In the genomic region with DNA sequence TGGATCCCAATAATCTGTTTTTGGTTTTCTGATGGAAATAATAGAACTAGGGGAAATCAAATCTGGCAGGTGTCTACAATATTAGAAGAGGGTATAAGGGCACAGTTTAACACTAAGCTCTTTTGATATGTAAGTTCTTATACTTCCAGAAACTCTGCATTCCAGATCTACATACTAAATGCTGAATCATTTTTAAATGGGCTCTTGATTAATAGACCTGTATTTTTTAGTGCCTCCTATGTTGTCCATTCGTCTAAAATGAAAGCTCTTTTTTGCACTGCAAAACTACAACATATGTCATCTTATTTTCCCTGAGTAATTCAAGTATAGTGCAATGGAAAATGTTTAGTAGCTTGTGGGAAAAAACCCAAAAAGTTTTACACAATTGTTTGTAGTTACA, we compare ENCODE assay signal across 18 cellular contexts. TPM values are rescaled to one million over a fixed set of nuclear protein-coding genes. Genes with fewer than 3 reads are reported as not detected.
DNase-seq lines count a peak whose midpoint lies in the region; ATAC-seq and TF ChIP-seq lines count a peak whose summit lies in the region.
"Had no signal": no experiment of that assay in that cellular context is flagged by ENCODE, and none has a peak within 500 bp of the region (broad histone marks: within the 10 kb centered on the region; RNA-seq: fewer than 3 reads in every experiment).

No MANE protein-coding gene starts in this region.

- peak; percentile 8 for DNase-seq in GM23248
- no peak for DNase-seq in OCI-LY7 (ENCODE audit: low spot score)
- no peak for DNase-seq in activated T-helper 2 cell treated with anti-CD3 and anti-CD28 coated beads, Interferon-gamma antibody, Interleukin-2, Interleukin-4, amounts not matched to agents 10 μg/mL and 5 μg/mL and 100 μg/mL, durations not matched to agents 14 hours and 24 hours and 36 hours (ENCODE audit: low spot score)
- DNase-seq in mesothelial cell of epicardium (ENCODE audit: low spot score in 2 of 2, unreplicated experiment in 2 of 2), result no peak
- no peak for DNase-seq in natural killer cell
- no peak for DNase-seq in HK-2 (ENCODE audit: unreplicated experiment)
- DNase-seq in DMS53 treated with DMSO at 0.1 percent for 48 hours (lab: John Stamatoyannopoulos, UW; ENCODE audit: unreplicated experiment), result no peak
- DNase-seq in AML-193 (lab: John Stamatoyannopoulos, UW), result no peak
- DNase-seq: 8988T; Caco-2; CD4-positive, alpha-beta T cell; DMS79; GDM1; HCEC 1CT; HFFc6; IMR-90 had no signal

- no peak overlapping the region for H3K9ac ChIP-seq in GM23248

- no peak overlapping the region for H3K4me3 ChIP-seq in GM23248
- H3K4me3 ChIP-seq in OCI-LY7 (ENCODE audit: low read depth, low read length, poor library complexity, severe bottlenecking), result no peak overlapping the region
- H3K4me3 ChIP-seq: K562 had no signal

- H4K20me1 ChIP-seq in GM23248 (ENCODE audit: insufficient read depth), result no peaks in the 10 kb centered on the region
- no peaks in the 10 kb centered on the region for H4K20me1 ChIP-seq in OCI-LY7 (ENCODE audit: insufficient read depth, low read length)

- POLR2A ChIA-PET in OCI-LY7 (lab: Charles Lee), result interaction anchor here (1.6 to 2.0 kb wide), 2 partner anchors 14 to 19 kb away, joined by 6 to 8 read pairs; no protein-coding TSS in a partner anchor

- H3K4me1 ChIP-seq in GM23248 (ENCODE audit: insufficient read depth), result peaks cover 4% of the 10 kb centered on the region; the same call in 1 of the 2 replicates
- H3K4me1 ChIP-seq in OCI-LY7 (ENCODE audit: insufficient read depth, low read length, poor library complexity, severe bottlenecking), result no peaks in the 10 kb centered on the region

- no peaks in the 10 kb centered on the region for H3K27me3 ChIP-seq in GM23248 (replicated peaks; ENCODE audit: insufficient read depth)

- no peaks in the 10 kb centered on the region for H3K36me3 ChIP-seq in GM23248 (ENCODE audit: low read depth)
- H3K36me3 ChIP-seq in OCI-LY7 (ENCODE audit: insufficient read depth, low read length), result peaks cover 43% of the 10 kb centered on the region

- H3K9me3 Mint-ChIP-seq in activated T-helper 2 cell treated with anti-CD3 and anti-CD28 coated beads, Interferon-gamma antibody, Interleukin-2, Interleukin-4, amounts not matched to agents 10 μg/mL and 5 μg/mL and 100 μg/mL, durations not matched to agents 14 hours and 24 hours and 36 hours, result no peaks in the 10 kb centered on the region
- no peaks in the 10 kb centered on the region for H3K9me3 Mint-ChIP-seq in mesothelial cell of epicardium
- H3K9me3 Mint-ChIP-seq in natural killer cell, result no peaks in the 10 kb centered on the region
- H3K9me3 Mint-ChIP-seq: CD4-positive, alpha-beta T cell; HFFc6 had no signal

- no peaks in the 10 kb centered on the region for H3K36me3 Mint-ChIP-seq in activated T-helper 2 cell treated with anti-CD3 and anti-CD28 coated beads, Interferon-gamma antibody, Interleukin-2, Interleukin-4, amounts not matched to agents 10 μg/mL and 5 μg/mL and 100 μg/mL, durations not matched to agents 14 hours and 24 hours and 36 hours (ENCODE audit: low read depth)
- H3K36me3 Mint-ChIP-seq in mesothelial cell of epicardium, result peaks cover 9% of the 10 kb centered on the region
- no peaks in the 10 kb centered on the region for H3K36me3 Mint-ChIP-seq in natural killer cell

- BruUV-seq in OCI-LY7 (replicated peaks; lab: Mats Ljungman, UMichigan), result TSS peak; percentile 5

- no peak overlapping the region for H3K4me3 Mint-ChIP-seq in activated T-helper 2 cell treated with anti-CD3 and anti-CD28 coated beads, Interferon-gamma antibody, Interleukin-2, Interleukin-4, amounts not matched to agents 10 μg/mL and 5 μg/mL and 100 μg/mL, durations not matched to agents 14 hours and 24 hours and 36 hours (ENCODE audit: low read depth)
- H3K4me3 Mint-ChIP-seq in mesothelial cell of epicardium (no peak overlapping the region), natural killer cell (no peak overlapping the region)
- H3K4me3 Mint-ChIP-seq: CD4-positive, alpha-beta T cell; HFFc6 had no signal

- 88 to 96% methylated on average over 1 of the region's 1 CpG for WGBS in GM23248 (ENCODE audit: low coverage in 1 of 2, low lambda C conversion rate in 2 of 2, missing lambda C conversion rate in 2 of 2), 2 experiments

- H3F3A ChIP-seq in GM23248 (ENCODE audit: insufficient read depth), result peaks cover 4% of the 10 kb centered on the region

- no peaks in the 10 kb centered on the region for H3K9me2 ChIP-seq in GM23248 (ENCODE audit: insufficient read depth)
- no peaks in the 10 kb centered on the region for H3K9me2 ChIP-seq in OCI-LY7 (ENCODE audit: insufficient read depth, low read length)

- no peak overlapping the region for H3K27ac ChIP-seq in GM23248
- H3K27ac ChIP-seq in OCI-LY7 (ENCODE audit: low read depth, low read length, poor library complexity, severe bottlenecking), result no peak overlapping the region
- H3K27ac ChIP-seq: C4-2B had no signal

- intact Hi-C loops in OCI-LY7 (cut with micrococcal nuclease; ENCODE audit: unreplicated experiment) (no loop called here), natural killer cell (cut with micrococcal nuclease) (no loop called here)
- intact Hi-C loops in activated T-helper 2 cell treated with anti-CD3 and anti-CD28 coated beads, Interferon-gamma antibody, Interleukin-2, Interleukin-4, amounts not matched to agents 10 μg/mL and 5 μg/mL and 100 μg/mL, durations not matched to agents 14 hours and 24 hours and 36 hours (cut with micrococcal nuclease), result no loop called here

- H3K4me2 ChIP-seq in GM23248 (ENCODE audit: unreplicated experiment) (no peak overlapping the region), OCI-LY7 (ENCODE audit: low read length) (no peak overlapping the region)

- CTCF ChIA-PET in OCI-LY7 (lab: Charles Lee; ENCODE audit: unreplicated experiment), result no interaction called here

- in situ Hi-C loops in GM23248 (cut with MboI), result no loop called here

- H3K79me2 ChIP-seq in GM23248 (ENCODE audit: insufficient read depth), result no peaks in the 10 kb centered on the region
- H3K79me2 ChIP-seq in OCI-LY7 (ENCODE audit: insufficient read depth, low read depth, low read length), result no peaks in the 10 kb centered on the region

- no peaks in the 10 kb centered on the region for H3K9me3 ChIP-seq in GM23248 (ENCODE audit: low read depth)
- H3K9me3 ChIP-seq in OCI-LY7 (ENCODE audit: low read length), result no peaks in the 10 kb centered on the region
- H3K9me3 ChIP-seq: Caco-2 had no signal

- ATAC-seq in natural killer cell, result no peak

- H2AFZ ChIP-seq in GM23248 (no peak overlapping the region), OCI-LY7 (ENCODE audit: low read length) (no peak overlapping the region)

- TF ChIP-seq CTCF in OCI-LY7 (conservative IDR thresholded peaks at IDR 0.05; ENCODE audit: low read length) (no peak), mesothelial cell of epicardium (IDR thresholded peaks at IDR 0.05; ENCODE audit: unreplicated experiment) (no peak), natural killer cell (IDR thresholded peaks at IDR 0.05) (no peak)

- peak overlapping the region; percentile 42 for H3K27ac Mint-ChIP-seq in activated T-helper 2 cell treated with anti-CD3 and anti-CD28 coated beads, Interferon-gamma antibody, Interleukin-2, Interleukin-4, amounts not matched to agents 10 μg/mL and 5 μg/mL and 100 μg/mL, durations not matched to agents 14 hours and 24 hours and 36 hours
- H3K27ac Mint-ChIP-seq in mesothelial cell of epicardium (peak overlapping the region; percentile 57), natural killer cell (no peak overlapping the region)
- H3K27ac Mint-ChIP-seq: CD4-positive, alpha-beta T cell; HFFc6 had no signal

- H3K4me1 Mint-ChIP-seq in activated T-helper 2 cell treated with anti-CD3 and anti-CD28 coated beads, Interferon-gamma antibody, Interleukin-2, Interleukin-4, amounts not matched to agents 10 μg/mL and 5 μg/mL and 100 μg/mL, durations not matched to agents 14 hours and 24 hours and 36 hours (ENCODE audit: low read depth), result peaks cover 10% of the 10 kb centered on the region
- peaks cover 21% of the 10 kb centered on the region for H3K4me1 Mint-ChIP-seq in mesothelial cell of epicardium
- H3K4me1 Mint-ChIP-seq in natural killer cell, result no peaks in the 10 kb centered on the region

- peaks cover 11% of the 10 kb centered on the region for H3K27me3 Mint-ChIP-seq in activated T-helper 2 cell treated with anti-CD3 and anti-CD28 coated beads, Interferon-gamma antibody, Interleukin-2, Interleukin-4, amounts not matched to agents 10 μg/mL and 5 μg/mL and 100 μg/mL, durations not matched to agents 14 hours and 24 hours and 36 hours (ENCODE audit: low read depth)
- H3K27me3 Mint-ChIP-seq in mesothelial cell of epicardium (ENCODE audit: low read depth), result no peaks in the 10 kb centered on the region
- H3K27me3 Mint-ChIP-seq in natural killer cell (ENCODE audit: low read depth in 2 of 2), result peaks cover 0 to 3% of the 10 kb centered on the region in 2 donors

RNA-seq across cellular contexts. Expression of a gene that starts 44.2 kb away (rescaled TPM):
- total RNA-seq in GM23248 (2014; rRNA removed; shearing (Covaris generic)), result not detected in 2 replicates
- 0.06 and 0.16 TPM in 2 replicates for polyA plus RNA-seq in GM23248 (2016; fragmentation: Nextera tagmentation; extraction: Ambion mirVana)
- total RNA-seq in OCI-LY7 (2014; rRNA removed; shearing (Covaris generic)), result 13.0 and 17.5 TPM in 2 replicates
- total RNA-seq in OCI-LY7 (2022) (21.7 and 23.0 TPM in 2 replicates), mesothelial cell of epicardium (5.2 to 6.2 TPM (median 5.9 TPM) in 3 replicates), natural killer cell (under 1 TPM; 0.07 to 0.75 (median 0.49) TPM)
- 1.5 and 1.8 TPM in 2 replicates for total RNA-seq in activated T-helper 2 cell treated with anti-CD3 and anti-CD28 coated beads, Interferon-gamma antibody, Interleukin-2, Interleukin-4, amounts not matched to agents 10 μg/mL and 5 μg/mL and 100 μg/mL, durations not matched to agents 14 hours and 24 hours and 36 hours
- total RNA-seq: CD4-positive, alpha-beta T cell had no signal

RNA-seq across cellular contexts. Expression of a gene that starts 50.0 kb away (rescaled TPM):
- total RNA-seq in GM23248 (2014; rRNA removed; shearing (Covaris generic)), result 0.11 and 0.38 TPM in 2 replicates
- 0.08 and 0.14 TPM in 2 replicates for polyA plus RNA-seq in GM23248 (2016; fragmentation: Nextera tagmentation; extraction: Ambion mirVana)
- total RNA-seq in OCI-LY7 (2014; rRNA removed; shearing (Covaris generic)), result 3.4 and 4.4 TPM in 2 replicates
- total RNA-seq in OCI-LY7 (2022) (6.0 and 6.7 TPM in 2 replicates), mesothelial cell of epicardium (36.1 to 37.4 TPM (median 37.1 TPM) in 3 replicates), natural killer cell (not detected)
- total RNA-seq in activated T-helper 2 cell treated with anti-CD3 and anti-CD28 coated beads, Interferon-gamma antibody, Interleukin-2, Interleukin-4, amounts not matched to agents 10 μg/mL and 5 μg/mL and 100 μg/mL, durations not matched to agents 14 hours and 24 hours and 36 hours, result 0.11 TPM in 1 of 2 replicates, not detected in the other
- total RNA-seq: CD4-positive, alpha-beta T cell had no signal
- polyA plus RNA-seq: K562 had no signal

Comparison
In these comparisons a context has a peak if more than half of its experiments do, and no peak if none do; other contexts are left out.
1. H3K27ac Mint-ChIP-seq: peak in activated T-helper 2 cell treated with anti-CD3 and anti-CD28 coated beads, Interferon-gamma antibody, Interleukin-2, Interleukin-4, amounts not matched to agents 10 μg/mL and 5 μg/mL and 100 μg/mL, durations not matched to agents 14 hours and 24 hours and 36 hours (single experiment) and mesothelial cell of epicardium (single experiment); none in natural killer cell (0 of 2).